Comparison of ENCODE assay signal across 10 cellular contexts in genomic region chr1:154478639-154479038, GRCh38. TPM values are rescaled to one million over a fixed set of nuclear protein-coding genes. Genes with fewer than 3 reads are reported as not detected.
DNase-seq lines count a peak whose midpoint lies in the region; ATAC-seq and TF ChIP-seq lines count a peak whose summit lies in the region.
"Had no signal": no experiment of that assay in that cellular context is flagged by ENCODE, and none has a peak within 500 bp of the region (broad histone marks: within the 10 kb centered on the region; RNA-seq: fewer than 3 reads in every experiment).

No MANE protein-coding gene starts in this region.

- H3K36me3 ChIP-seq in colonic mucosa (no peaks in the 10 kb centered on the region), ascending aorta (no peaks in the 10 kb centered on the region), ovary (no peaks in the 10 kb centered on the region)

- no peak for ATAC-seq in HG03469 (IDR thresholded peaks at IDR 0.05; ENCODE audit: unreplicated experiment)
- ATAC-seq in GM18502 (IDR thresholded peaks at IDR 0.05; ENCODE audit: poor library complexity, unreplicated experiment): no peak

- DNase-seq in OCI-M1 (lab: John Stamatoyannopoulos, UW) (peak; percentile 85), colonic mucosa (peak; percentile 56), ascending aorta (ENCODE audit: low spot score in 2 of 2) (no peak), ovary (no peak)
- DNase-seq: NCI-H187 had no signal

- peak overlapping the region in 1 of 2 donors; percentile 57 for H3K9ac ChIP-seq in colonic mucosa (ENCODE audit: low read depth in 2 of 2, low read length in 2 of 2)

- TF ChIP-seq EP300 in ovary (IDR thresholded peaks at IDR 0.05): no peak

- WGBS in ovary, 3 donors: 65 to 73% (median 70%) methylated on average over 5 of the region's 5 CpGs

- no peaks in the 10 kb centered on the region for H3K9me3 ChIP-seq in colonic mucosa
- no peaks in the 10 kb centered on the region for H3K9me3 ChIP-seq in ascending aorta
- H3K9me3 ChIP-seq in ovary: no peaks in the 10 kb centered on the region

- TF ChIP-seq CTCF in 22Rv1 (IDR thresholded peaks at IDR 0.05) (0 out of 2 replicates have a peak, but pooled peaks have one; percentile 8), GM12873 (IDR thresholded peaks at IDR 0.05; ENCODE audit: insufficient read depth, low read depth, low read length, missing control alignments) (peak; percentile 29), colonic mucosa (IDR thresholded peaks at IDR 0.05) (peak; percentile 20), ascending aorta (IDR thresholded peaks at IDR 0.05) (no peak), ovary (IDR thresholded peaks at IDR 0.05) (no peak)

- H3K4me3 ChIP-seq in colonic mucosa: no peak overlapping the region
- H3K4me3 ChIP-seq in ascending aorta: no peak overlapping the region
- no peak overlapping the region for H3K4me3 ChIP-seq in ovary

- intact Hi-C loops in colonic mucosa (cut with DNase I): loop anchor here (5.0 kb wide), 1 partner anchor 71 kb away; the partner anchor contains the start of gene IL6R
- intact Hi-C loops in ascending aorta (cut with DNase I): no loop called here
- intact Hi-C loops in ovary (cut with DNase I): loop anchor here in 2 of 4 donors (10.0 kb wide), 1 partner anchor 396 kb away; the partner anchor contains the start of gene KCNN3 (in 2 of the 2)

- H3K27me3 ChIP-seq in colonic mucosa: no peaks in the 10 kb centered on the region
- H3K27me3 ChIP-seq in ascending aorta: no peaks in the 10 kb centered on the region
- H3K27me3 ChIP-seq in ovary: no peaks in the 10 kb centered on the region

- H3K27ac ChIP-seq in 22Rv1 (no peak overlapping the region), colonic mucosa (peak overlapping the region; percentile 81), ascending aorta (no peak overlapping the region), ovary (no peak overlapping the region)

- H3K4me1 ChIP-seq in colonic mucosa (no peaks in the 10 kb centered on the region), ascending aorta (no peaks in the 10 kb centered on the region), ovary (ENCODE audit: insufficient read depth) (no peaks in the 10 kb centered on the region)

- TF ChIP-seq POLR2A in ovary (IDR thresholded peaks at IDR 0.05): no peak

RNA-seq across cellular contexts. Expression of gene TDRD10, which starts 23.4 kb away (rescaled TPM):
- total RNA-seq in colonic mucosa (under 1 TPM; 0.42 to 0.67 TPM), ascending aorta (4.6 TPM), ovary (1 to 10 TPM; 3.1 to 8.7 (median 5.8) TPM)
- polyA plus RNA-seq in ovary: 1 to 10 TPM; 4.1 to 6.2 TPM
- total RNA-seq: activated CD8-positive, alpha-beta memory T cell treated with anti-CD3 and anti-CD28 coated beads for 36 hours had no signal

RNA-seq across cellular contexts. Expression of gene SHE, which starts 23.6 kb away (rescaled TPM):
- 1 to 10 TPM; 1.7 to 3.9 TPM for total RNA-seq in colonic mucosa
- total RNA-seq in ascending aorta: 107 TPM
- total RNA-seq in ovary: 10 to 100 TPM in 2 of 7 donors, 1 to 10 TPM in 5; 4.3 to 20.5 (median 9.0) TPM
- polyA plus RNA-seq in ovary: 10 to 100 TPM in 1 of 2 donors, 1 to 10 TPM in 1; 6.9 to 15.4 TPM
- total RNA-seq: activated CD8-positive, alpha-beta memory T cell treated with anti-CD3 and anti-CD28 coated beads for 36 hours had no signal

Comparison
In these comparisons a context has a peak if more than half of its experiments do, and no peak if none do; other contexts are left out.
1. CTCF ChIP-seq: peak in 22Rv1 (single experiment), GM12873 (single experiment) and colonic mucosa (single experiment); none in ascending aorta (0 of 3) and ovary (0 of 3).
2. DNase-seq: peak in OCI-M1 (single experiment) and colonic mucosa (single experiment); none in ascending aorta (0 of 2) and ovary (0 of 5).